In the genomic region with DNA sequence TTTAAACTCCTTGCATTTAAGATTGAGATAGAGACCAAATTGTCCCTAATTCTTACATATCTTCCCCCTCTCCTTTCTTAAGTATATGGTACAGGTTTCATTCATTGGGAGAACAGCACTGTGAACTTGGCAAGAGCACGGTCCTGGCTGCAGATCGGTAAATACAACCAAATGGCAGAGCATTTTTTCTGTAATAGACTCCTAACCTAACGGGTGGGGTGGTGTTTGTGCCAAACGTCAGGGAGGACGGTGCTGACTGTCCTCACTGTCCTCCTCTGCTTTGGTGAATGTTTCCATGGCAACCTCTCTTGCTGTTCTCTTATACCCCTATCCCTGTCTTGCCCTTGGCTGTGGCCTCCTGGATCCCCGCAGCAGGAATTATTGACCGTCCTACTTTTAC, we compare ENCODE assay signal across 20 cellular contexts. TPM values are rescaled to one million over a fixed set of nuclear protein-coding genes. Genes with fewer than 3 reads are reported as not detected.
DNase-seq lines count a peak whose midpoint lies in the region; TF ChIP-seq lines count a peak whose summit lies in the region.
"Had no signal": no experiment of that assay in that cellular context is flagged by ENCODE, and none has a peak within 500 bp of the region (broad histone marks: within the 10 kb centered on the region; RNA-seq: fewer than 3 reads in every experiment).

No MANE protein-coding gene starts in this region.

- no peak for TF ChIP-seq POLR2A in Peyer's patch (IDR thresholded peaks at IDR 0.05)

- H3K4me1 ChIP-seq in Peyer's patch: no peaks in the 10 kb centered on the region
- H3K4me1 ChIP-seq: pancreas had no signal

- no peaks in the 10 kb centered on the region for H3K9me3 ChIP-seq in Peyer's patch
- H3K9me3 ChIP-seq: pancreas had no signal

- H3K27ac ChIP-seq in Peyer's patch: peak overlapping the region in 3 of 4 donors; percentile 17 to 40 (median 17)
- H3K27ac ChIP-seq: pancreas had no signal

- no peak overlapping the region for H3K4me3 ChIP-seq in Peyer's patch
- H3K4me3 ChIP-seq: pancreas had no signal

- DNase-seq in EH (ENCODE audit: low read depth): peak; percentile 24
- no peak for DNase-seq in Peyer's patch
- DNase-seq in left kidney (ENCODE audit: low read depth, low spot score): peak; percentile 42
- DNase-seq in superior temporal gyrus (ENCODE audit: extremely low spot score): peak; percentile 18
- DNase-seq in NCI-H187 (lab: John Stamatoyannopoulos, UW): no peak
- no peak for DNase-seq in NCI-H524 treated with DMSO at 0.1 percent for 48 hours (lab: John Stamatoyannopoulos, UW)
- no peak for DNase-seq in iPS-NIHi11 (ENCODE audit: low spot score)
- DNase-seq: activated CD4-positive, alpha-beta T cell treated with anti-CD3 and anti-CD28 coated beads, Interleukin-2, amount 50 U/mL, for 1 hour; activated gamma-delta T cell treated with Interleukin-2 at 50 U/mL for 16 hours; activated T-cell treated with anti-CD3 and anti-CD28 coated beads, Interleukin-2, amount 50 U/mL, for 4 hours; Karpas-422; mammary epithelial cell; MV-4-11; NCI-H1436 treated with DMSO at 0.1 percent for 48 hours; NCI-H524; pancreas; stimulated activated CD4-positive, alpha-beta T cell treated with anti-CD3 and anti-CD28 coated beads, Interleukin-15, amount 100 ng/mL, for 24 hours; stimulated activated naive CD4-positive, alpha-beta T cell treated with Interleukin-2 at 50 U/mL for 16 hours; SW 1271; T1000 had no signal

- H3K27me3 ChIP-seq in Peyer's patch: no peaks in the 10 kb centered on the region
- H3K27me3 ChIP-seq: pancreas had no signal

- TF ChIP-seq CTCF in Peyer's patch (IDR thresholded peaks at IDR 0.05): no peak

- no peaks in the 10 kb centered on the region for H3K36me3 ChIP-seq in Peyer's patch
- H3K36me3 ChIP-seq: pancreas had no signal

RNA-seq across cellular contexts. Expression of a gene that starts 50.0 kb away (rescaled TPM):
- 10 to 100 TPM; 14.9 to 92.4 (median 47.0) TPM for total RNA-seq in Peyer's patch

Comparison
In these comparisons a context has a peak if more than half of its experiments do, and no peak if none do; other contexts are left out.
1. DNase-seq: peak in EH (single experiment), left kidney (single experiment) and superior temporal gyrus (single experiment); none in Peyer's patch (0 of 3), NCI-H187 (0 of 2), NCI-H524 treated with DMSO at 0.1 percent for 48 hours (single experiment) and iPS-NIHi11 (single experiment).